1 cellular context compared by ENCODE assay signal in the genomic region with DNA sequence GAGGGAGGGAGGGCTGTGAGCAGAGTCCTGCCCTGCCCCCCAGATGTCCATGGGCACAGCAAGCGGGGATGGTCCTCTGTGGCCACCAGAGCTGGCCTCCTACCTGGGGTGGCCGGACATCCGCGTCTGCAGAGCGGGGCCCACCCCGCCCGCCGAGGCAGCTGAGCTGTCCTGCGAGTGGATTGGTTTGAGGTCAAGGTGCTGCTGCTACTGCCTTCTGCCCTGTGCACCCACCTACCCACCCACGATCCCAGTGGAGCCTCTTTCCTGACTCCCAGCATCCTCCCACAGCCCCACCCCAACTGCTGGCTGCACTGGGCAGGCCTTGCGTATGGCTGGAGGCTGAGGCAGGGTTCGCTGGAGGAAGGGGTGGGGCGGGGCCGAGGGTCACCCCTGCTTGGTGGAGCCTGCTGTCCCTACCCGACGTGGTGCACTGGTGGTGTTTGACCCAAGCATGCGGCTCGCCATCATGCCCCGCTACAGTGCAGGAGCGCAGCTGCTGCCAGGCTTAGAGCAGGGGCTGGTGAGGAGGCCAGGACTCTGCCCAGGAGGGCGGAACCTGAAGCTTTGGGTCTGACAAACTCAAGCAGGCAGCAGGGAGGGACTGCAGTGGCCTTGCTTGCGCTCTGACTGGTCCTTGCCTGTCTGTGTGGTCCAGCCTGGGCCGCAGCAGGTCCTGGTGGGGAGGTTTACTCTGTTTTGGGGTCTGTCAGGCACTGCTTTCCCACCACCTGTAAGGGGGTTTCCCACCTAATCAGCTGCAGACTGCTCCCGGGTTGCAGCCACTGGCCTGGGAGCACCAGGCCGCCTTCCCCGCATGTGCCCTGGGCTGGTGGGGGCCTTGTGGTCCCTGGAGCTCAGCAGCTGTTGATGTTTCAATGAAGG.
TF ChIP-seq lines count a peak whose summit lies in the region.

No MANE protein-coding gene starts in this region.

TF ChIP-seq in H1, 55 proteins besides CTCF, POLR2A, EP300 and RAD21:
- TF ChIP-seq NANOG (IDR thresholded peaks at IDR 0.05; ENCODE audit: insufficient read depth, low read depth, low read length, poor library complexity, severe bottlenecking) (no peak), BCL11A (IDR thresholded peaks at IDR 0.05; ENCODE audit: low read depth in 2 of 2, low read length in 2 of 2) (no peak), TCF12 (IDR thresholded peaks at IDR 0.05; ENCODE audit: low read depth, low read length) (no peak)
